Comparison of ENCODE assay signal across 15 cellular contexts in genomic region chr6:43097098-43097489, GRCh38. TPM values are rescaled to one million over a fixed set of nuclear protein-coding genes. Genes with fewer than 3 reads are reported as not detected.
DNase-seq lines count a peak whose midpoint lies in the region; ATAC-seq and TF ChIP-seq lines count a peak whose summit lies in the region.
"Had no signal": no experiment of that assay in that cellular context is flagged by ENCODE, and none has a peak within 500 bp of the region (broad histone marks: within the 10 kb centered on the region; RNA-seq: fewer than 3 reads in every experiment).

No MANE protein-coding gene starts in this region.

- no peak overlapping the region for H3K9ac ChIP-seq in trophoblast cell (ENCODE audit: low read length)

- H3K4me1 ChIP-seq in RWPE2 (ENCODE audit: insufficient read depth, poor library complexity, severe bottlenecking) (peaks cover 31% of the 10 kb centered on the region), esophagus (ENCODE audit: control insufficient read depth in 2 of 2, insufficient read depth in 2 of 2, low read length in 1 of 2) (peaks cover 0 to 2% of the 10 kb centered on the region in 2 donors), trophoblast cell (ENCODE audit: control insufficient read depth in 1 of 2, insufficient read depth in 2 of 2, low read length in 2 of 2) (peaks cover 35 to 39% of the 10 kb centered on the region in 2 experiments)

- H3K23ac ChIP-seq in trophoblast cell (ENCODE audit: low read length): no peak overlapping the region

- H4K91ac ChIP-seq in trophoblast cell (ENCODE audit: low read depth, low read length): peak overlapping the region; percentile 95

- H3K14ac ChIP-seq in trophoblast cell (ENCODE audit: low read length): peak overlapping the region; percentile 84

- H3K4me1 Mint-ChIP-seq in activated T-cell treated with anti-CD3 and anti-CD28 coated beads, Interleukin-2, amount 50 U/mL, for 4 hours (ENCODE audit: low read depth): peaks cover 16% of the 10 kb centered on the region

- peak overlapping the region; percentile 98 for H2BK5ac ChIP-seq in trophoblast cell (ENCODE audit: low read depth, low read length, poor library complexity)

- TF ChIP-seq CTCF in C4-2B (conservative IDR thresholded peaks at IDR 0.05) (no peak), RWPE2 (IDR thresholded peaks at IDR 0.05; ENCODE audit: poor library complexity, severe bottlenecking) (no peak)

- H3K4me3 Mint-ChIP-seq in activated T-cell treated with anti-CD3 and anti-CD28 coated beads, Interleukin-2, amount 50 U/mL, for 4 hours: no peak overlapping the region
- H3K4me3 Mint-ChIP-seq: activated naive CD4-positive, alpha-beta T cell treated with anti-CD3 and anti-CD28 coated beads, Interleukin-2, amount 50 U/mL, for 24 hours; CD4-positive, CD25-positive, alpha-beta regulatory T cell; dendritic cell treated with granulocyte-macrophage colony-stimulating factor and Interleukin-4, amounts not matched to agents 40 ng/mL and 50 ng/mL, for 4 days; memory B cell had no signal

- no peaks in the 10 kb centered on the region for H3K36me3 ChIP-seq in RWPE2 (ENCODE audit: low read depth)
- no peaks in the 10 kb centered on the region for H3K36me3 ChIP-seq in esophagus (ENCODE audit: control insufficient read depth in 2 of 2, insufficient read depth in 2 of 2, low read length in 1 of 2)
- H3K36me3 ChIP-seq in trophoblast cell (ENCODE audit: control insufficient read depth in 1 of 2, insufficient read depth in 2 of 2, low read length in 2 of 2): peaks cover 0 to 2% of the 10 kb centered on the region in 2 experiments

- peaks cover 17% of the 10 kb centered on the region for H3K79me1 ChIP-seq in trophoblast cell (ENCODE audit: low read length)

- H2BK120ac ChIP-seq in trophoblast cell (ENCODE audit: insufficient read depth, low read length, poor library complexity): peak overlapping the region; percentile 96

- no peak for DNase-seq in RWPE2 (ENCODE audit: low spot score)
- no peak for DNase-seq in trophoblast cell
- no peak for DNase-seq in activated T-cell treated with anti-CD3 and anti-CD28 coated beads, Interleukin-2, amount 50 U/mL, for 4 hours
- no peak for DNase-seq in NCI-H510A (lab: John Stamatoyannopoulos, UW)
- DNase-seq in dedifferentiated amniotic fluid mesenchymal stem cell (ENCODE audit: extremely low spot score): no peak
- DNase-seq: CD4-positive, CD25-positive, alpha-beta regulatory T cell; KG1; NCI-H2029 treated with DMSO at 0.1 percent for 48 hours; T-helper 2 cell had no signal

- H2BK12ac ChIP-seq in trophoblast cell (ENCODE audit: low read length): peak overlapping the region; percentile 90

- peak overlapping the region; percentile 87 for H4K8ac ChIP-seq in trophoblast cell (ENCODE audit: low read depth, low read length)

- H3K27me3 ChIP-seq in RWPE2 (ENCODE audit: insufficient read depth, poor library complexity, severe bottlenecking) (no peaks in the 10 kb centered on the region), esophagus (ENCODE audit: control insufficient read depth in 1 of 2, insufficient read depth in 2 of 2, low read length in 2 of 2) (no peaks in the 10 kb centered on the region), trophoblast cell (ENCODE audit: insufficient read depth, low read length) (no peaks in the 10 kb centered on the region)

- ATAC-seq in RWPE2 (ENCODE audit: low read depth) (no peak), HG03108 (IDR thresholded peaks at IDR 0.05; ENCODE audit: unreplicated experiment) (no peak)
- ATAC-seq in activated T-cell treated with anti-CD3 and anti-CD28 coated beads, Interleukin-2, amount 50 U/mL, for 4 hours: no peak

- H2AK5ac ChIP-seq in trophoblast cell (ENCODE audit: low read length): peak overlapping the region; percentile 94

- peak overlapping the region; percentile 89 for H3K4ac ChIP-seq in trophoblast cell (ENCODE audit: low read depth, low read length)

- 22 to 33% methylated on average over 5 of the region's 5 CpGs for WGBS in esophagus, 2 donors
- WGBS in trophoblast cell (ENCODE audit: extremely low coverage, insufficient coverage, insufficient read length): no CpG with 5 or more reads among the region's 5 CpGs

- H3K4me3 ChIP-seq in RWPE2 (ENCODE audit: severe bottlenecking): no peak overlapping the region
- no peak overlapping the region for H3K4me3 ChIP-seq in esophagus (ENCODE audit: low read depth in 1 of 2, low read length in 2 of 2)
- H3K4me3 ChIP-seq in trophoblast cell (ENCODE audit: low read depth, low read length): no peak overlapping the region

- no peaks in the 10 kb centered on the region for H3K9me3 ChIP-seq in RWPE2 (ENCODE audit: severe bottlenecking)
- H3K9me3 ChIP-seq in esophagus (ENCODE audit: control insufficient read depth in 2 of 2, insufficient read depth in 1 of 2, low read depth in 1 of 2, low read length in 1 of 2): no peaks in the 10 kb centered on the region
- no peaks in the 10 kb centered on the region for H3K9me3 ChIP-seq in trophoblast cell (ENCODE audit: insufficient read depth, low read depth, low read length)

- H3K4me2 ChIP-seq in trophoblast cell (ENCODE audit: low read length): peak overlapping the region; percentile 31

- peaks cover 22% of the 10 kb centered on the region for H3K79me2 ChIP-seq in trophoblast cell (ENCODE audit: control insufficient read depth, insufficient read depth, low read length, poor library complexity)

- no peaks in the 10 kb centered on the region for H3K27me3 Mint-ChIP-seq in activated T-cell treated with anti-CD3 and anti-CD28 coated beads, Interleukin-2, amount 50 U/mL, for 4 hours (ENCODE audit: low read depth)
- H3K27me3 Mint-ChIP-seq: activated naive CD4-positive, alpha-beta T cell treated with anti-CD3 and anti-CD28 coated beads, Interleukin-2, amount 50 U/mL, for 24 hours; dendritic cell treated with granulocyte-macrophage colony-stimulating factor and Interleukin-4, amounts not matched to agents 40 ng/mL and 50 ng/mL, for 4 days; memory B cell had no signal

- no peaks in the 10 kb centered on the region for H3K9me3 Mint-ChIP-seq in activated T-cell treated with anti-CD3 and anti-CD28 coated beads, Interleukin-2, amount 50 U/mL, for 4 hours
- H3K9me3 Mint-ChIP-seq: activated naive CD4-positive, alpha-beta T cell treated with anti-CD3 and anti-CD28 coated beads, Interleukin-2, amount 50 U/mL, for 24 hours; CD4-positive, CD25-positive, alpha-beta regulatory T cell; dendritic cell treated with granulocyte-macrophage colony-stimulating factor and Interleukin-4, amounts not matched to agents 40 ng/mL and 50 ng/mL, for 4 days; memory B cell had no signal

- H2AFZ ChIP-seq in trophoblast cell (ENCODE audit: insufficient read depth, low read length, poor library complexity): no peak overlapping the region

- H3K18ac ChIP-seq in trophoblast cell (ENCODE audit: low read length): peak overlapping the region; percentile 97

- H3K27ac ChIP-seq in C4-2B: peak overlapping the region; percentile 67
- peak overlapping the region; percentile 92 for H3K27ac ChIP-seq in RWPE2 (ENCODE audit: poor library complexity, severe bottlenecking)
- peak overlapping the region; percentile 80 to 84 for H3K27ac ChIP-seq in esophagus (ENCODE audit: low read depth in 2 of 2, low read length in 1 of 2)
- H3K27ac ChIP-seq in trophoblast cell (ENCODE audit: low read depth, low read length): peak overlapping the region; percentile 96

- no peak overlapping the region for H4K12ac ChIP-seq in trophoblast cell (ENCODE audit: low read depth, low read length)

- no peaks in the 10 kb centered on the region for H3K36me3 Mint-ChIP-seq in activated T-cell treated with anti-CD3 and anti-CD28 coated beads, Interleukin-2, amount 50 U/mL, for 4 hours (ENCODE audit: insufficient read depth)
- H3K36me3 Mint-ChIP-seq: activated naive CD4-positive, alpha-beta T cell treated with anti-CD3 and anti-CD28 coated beads, Interleukin-2, amount 50 U/mL, for 24 hours; CD4-positive, CD25-positive, alpha-beta regulatory T cell; memory B cell had no signal

RNA-seq across cellular contexts. Expression of gene PTK7, which starts 21.0 kb away (rescaled TPM):
- 10 to 100 TPM; 25.8 to 39.7 TPM for polyA plus RNA-seq in esophagus
- polyA plus RNA-seq in trophoblast cell (2013): 188 and 193 TPM in 2 replicates
- 1 to 10 TPM; 1.3 to 4.3 (median 1.9) TPM for total RNA-seq in activated T-cell treated with anti-CD3 and anti-CD28 coated beads, Interleukin-2, amount 50 U/mL, for 4 hours

RNA-seq across cellular contexts. Expression of gene KLC4, which starts 37.7 kb away (rescaled TPM):
- 10 to 100 TPM in 1 of 2 donors, 1 to 10 TPM in 1; 8.4 to 15.3 TPM for polyA plus RNA-seq in esophagus
- polyA plus RNA-seq in trophoblast cell (2013): 22.8 and 23.4 TPM in 2 replicates
- total RNA-seq in activated T-cell treated with anti-CD3 and anti-CD28 coated beads, Interleukin-2, amount 50 U/mL, for 4 hours: 1 to 10 TPM; 5.4 to 9.1 (median 7.4) TPM

RNA-seq across cellular contexts. Expression of gene MRPL2, which starts 37.9 kb away (rescaled TPM):
- 10 to 100 TPM; 48.9 to 54.6 TPM for polyA plus RNA-seq in esophagus
- polyA plus RNA-seq in trophoblast cell (2013): 47.4 and 49.7 TPM in 2 replicates
- total RNA-seq in activated T-cell treated with anti-CD3 and anti-CD28 coated beads, Interleukin-2, amount 50 U/mL, for 4 hours: 100 to 1,000 TPM in 2 of 3 donors, 10 to 100 TPM in 1; 93.3 to 120 (median 115) TPM

RNA-seq across cellular contexts. Expression of gene CUL7, which starts 43.4 kb away (rescaled TPM):
- 1 to 10 TPM; 5.1 to 5.5 TPM for polyA plus RNA-seq in esophagus
- 22.6 and 22.9 TPM in 2 replicates for polyA plus RNA-seq in trophoblast cell (2013)
- 10 to 100 TPM; 13.2 to 15.0 (median 13.3) TPM for total RNA-seq in activated T-cell treated with anti-CD3 and anti-CD28 coated beads, Interleukin-2, amount 50 U/mL, for 4 hours
